ENCODE assay signal across 23 cellular contexts in the genomic region with DNA sequence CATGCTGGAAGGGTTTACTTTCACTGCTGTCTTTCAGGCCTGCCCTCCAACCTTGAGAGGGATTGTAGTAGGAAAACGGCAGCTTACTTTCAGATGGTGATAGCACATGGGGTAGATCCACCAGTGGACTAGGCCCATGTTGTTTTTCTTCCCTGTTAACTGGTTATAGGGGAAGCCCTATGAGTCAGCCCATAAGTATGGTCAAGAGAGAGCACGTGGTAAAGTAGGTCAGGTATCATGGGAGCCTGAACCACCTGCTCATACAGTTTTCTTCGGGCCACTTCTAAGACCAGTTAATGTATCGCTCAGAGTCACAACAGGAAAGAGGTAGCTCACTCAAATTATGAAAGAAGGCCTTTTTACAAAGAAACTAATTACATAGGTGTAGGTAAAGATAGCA. TPM values are rescaled to one million over a fixed set of nuclear protein-coding genes. Genes with fewer than 3 reads are reported as not detected.
A peak's percentile ranks its signal among the peaks of the same experiment; 100 is the strongest.
DNase-seq lines count a peak whose midpoint lies in the region; ATAC-seq and TF ChIP-seq lines count a peak whose summit lies in the region.
"Had no signal": no experiment of that assay in that cellular context is flagged by ENCODE, and none has a peak within 500 bp of the region (broad histone marks: within the 10 kb centered on the region; RNA-seq: fewer than 3 reads in every experiment).

No MANE protein-coding gene starts in this region.

- in situ Hi-C loops in ACHN (cut with HindIII; ENCODE audit: low pct_ligation_motif_present, low pct_unique_long_range_greater_than_20kb, low sequenced_read_pairs): no loop called here

- no peaks in the 10 kb centered on the region for H3K27me3 Mint-ChIP-seq in CD4-positive, alpha-beta T cell
- H3K27me3 Mint-ChIP-seq: CD4-positive, CD25-positive, alpha-beta regulatory T cell; type B pancreatic cell had no signal

- H3K27ac Mint-ChIP-seq in CD4-positive, alpha-beta T cell: no peak overlapping the region
- H3K27ac Mint-ChIP-seq: type B pancreatic cell had no signal

- intact Hi-C loops in CD4-positive, alpha-beta T cell (cut with DNase I, micrococcal nuclease): no loop called here
- intact Hi-C loops in dorsolateral prefrontal cortex (cut with DNase I): no loop called here

- H3K4me3 Mint-ChIP-seq in CD4-positive, alpha-beta T cell: no peak overlapping the region
- H3K4me3 Mint-ChIP-seq: CD4-positive, CD25-positive, alpha-beta regulatory T cell; type B pancreatic cell had no signal

- POLR2A ChIA-PET in CD4-positive, alpha-beta T cell (lab: Charles Lee): interaction anchor here (1.8 kb wide), 1 partner anchor 33 kb away, joined by 7 read pairs; a partner anchor contains a TSS

- ATAC-seq in CD4-positive, alpha-beta T cell (ENCODE audit: poor library complexity): no peak
- ATAC-seq: gastroesophageal sphincter, left ventricle myocardium superior had no signal

- H3K9me3 ChIP-seq in CD4-positive, alpha-beta T cell (ENCODE audit: control insufficient read depth, low read length): no peaks in the 10 kb centered on the region
- H3K9me3 ChIP-seq: colonic mucosa, gastroesophageal sphincter, Peyer's patch, right atrium auricular region had no signal

- peaks cover 98% of the 10 kb centered on the region for H3K36me3 Mint-ChIP-seq in CD4-positive, alpha-beta T cell (ENCODE audit: low read depth)

- H3K4me1 Mint-ChIP-seq in CD4-positive, alpha-beta T cell (ENCODE audit: low read depth): peaks cover 43% of the 10 kb centered on the region

- no peaks in the 10 kb centered on the region for H3K27me3 ChIP-seq in CD4-positive, alpha-beta T cell (ENCODE audit: control insufficient read depth, insufficient read depth, low read length)
- H3K27me3 ChIP-seq in dorsolateral prefrontal cortex: no peaks in the 10 kb centered on the region
- H3K27me3 ChIP-seq: colonic mucosa, gastroesophageal sphincter, Peyer's patch, right atrium auricular region had no signal

- no peaks in the 10 kb centered on the region for H3K9me3 Mint-ChIP-seq in CD4-positive, alpha-beta T cell
- H3K9me3 Mint-ChIP-seq: CD4-positive, CD25-positive, alpha-beta regulatory T cell had no signal

- TF ChIP-seq CTCF in CD4-positive, alpha-beta T cell (IDR thresholded peaks at IDR 0.05): no peak
- TF ChIP-seq CTCF in dorsolateral prefrontal cortex (IDR thresholded peaks at IDR 0.05 in 54 of 56, conservative IDR thresholded peaks at IDR 0.05 in 2 of 56; ENCODE audit: low read depth in 1 of 56, partially characterized antibody in 56 of 56): no peak

- no peak overlapping the region for H3K27ac ChIP-seq in CD4-positive, alpha-beta T cell (ENCODE audit: low read depth, low read length)
- H3K27ac ChIP-seq in dorsolateral prefrontal cortex: no peak overlapping the region
- H3K27ac ChIP-seq: colonic mucosa, gastroesophageal sphincter, Peyer's patch, right atrium auricular region had no signal

- no peak overlapping the region for H3K4me3 ChIP-seq in dorsolateral prefrontal cortex
- H3K4me3 ChIP-seq: colonic mucosa, gastroesophageal sphincter, Peyer's patch, right atrium auricular region had no signal

- DNase-seq in ACHN (peak; percentile 9), HK-2 (ENCODE audit: unreplicated experiment) (peak; percentile 42), amniotic epithelial cell (ENCODE audit: low read depth) (peak; percentile 15), iris pigment epithelial cell (ENCODE audit: low read depth) (peak; percentile 64), GDM1 (lab: John Stamatoyannopoulos, UW) (no peak), dorsolateral prefrontal cortex (no peak), SKM-1 (lab: John Stamatoyannopoulos, UW; ENCODE audit: unreplicated experiment) (no peak)
- no peak for DNase-seq in CD4-positive, alpha-beta T cell
- DNase-seq: activated CD4-positive, alpha-beta T cell treated with anti-CD3 and anti-CD28 coated beads for 48 hours; activated CD8-positive, alpha-beta memory T cell treated with anti-CD3 and anti-CD28 coated beads, Interleukin-2, amount 50 U/mL, for 4 hours; anterior cingulate cortex; CD4-positive, CD25-positive, alpha-beta regulatory T cell; colonic mucosa; DMS79 treated with DMSO at 0.1 percent for 48 hours; left ventricle myocardium superior; NCI-H1436 treated with DMSO at 0.1 percent for 48 hours; NCI-H2171 treated with DMSO at 0.1 percent for 48 hours; nucleus accumbens; Peyer's patch; stimulated activated naive CD4-positive, alpha-beta T cell treated with Interleukin-2 at 50 U/mL for 16 hours had no signal

- CTCF ChIA-PET in CD4-positive, alpha-beta T cell (lab: Charles Lee): no interaction called here

RNA-seq across cellular contexts. Expression of a gene that starts 33.0 kb away (rescaled TPM):
- 10 to 100 TPM; 30.0 to 31.1 TPM for total RNA-seq in CD4-positive, alpha-beta T cell
- total RNA-seq in dorsolateral prefrontal cortex: 10 to 100 TPM; 16.9 to 66.1 (median 29.3) TPM

Comparison
In these comparisons a context has a peak if more than half of its experiments do, and no peak if none do; other contexts are left out.
1. DNase-seq: peak in ACHN (single experiment), HK-2 (single experiment), amniotic epithelial cell (single experiment) and iris pigment epithelial cell (single experiment); none in CD4-positive, alpha-beta T cell (0 of 10), GDM1 (single experiment), dorsolateral prefrontal cortex (0 of 10) and SKM-1 (single experiment).